ENCODE assay signal across 8 cellular contexts in genomic region chr2:70977605-70978205, GRCh38.
DNase-seq lines count a peak whose midpoint lies in the region; ATAC-seq, FAIRE-seq and TF ChIP-seq lines count a peak whose summit lies in the region.

No MANE protein-coding gene starts in this region.

- H3K27me3 ChIP-seq in OCI-LY3 (ENCODE audit: low read depth, low read length) = peaks cover 9% of the 10 kb centered on the region; the same call in 1 of the 2 replicates

- H3K36me3 Mint-ChIP-seq in dendritic cell treated with granulocyte-macrophage colony-stimulating factor and Interleukin-4, amounts not matched to agents 40 ng/mL and 50 ng/mL, for 4 days (ENCODE audit: low read depth) = peaks cover 6% of the 10 kb centered on the region
- no peaks in the 10 kb centered on the region for H3K36me3 Mint-ChIP-seq in memory B cell

- no peaks in the 10 kb centered on the region for H3K9me3 ChIP-seq in OCI-LY3 (ENCODE audit: insufficient read depth, low read length)

- H3K4me3 Mint-ChIP-seq in dendritic cell treated with granulocyte-macrophage colony-stimulating factor and Interleukin-4, amounts not matched to agents 40 ng/mL and 50 ng/mL, for 4 days = peak overlapping the region; percentile 84
- H3K4me3 Mint-ChIP-seq in memory B cell = peak overlapping the region; percentile 94

- peaks cover 29% of the 10 kb centered on the region for H3K27me3 Mint-ChIP-seq in dendritic cell treated with granulocyte-macrophage colony-stimulating factor and Interleukin-4, amounts not matched to agents 40 ng/mL and 50 ng/mL, for 4 days
- H3K27me3 Mint-ChIP-seq in memory B cell = peaks cover 2% of the 10 kb centered on the region

- H3K9ac ChIP-seq in OCI-LY3 (ENCODE audit: low read length) = peak overlapping the region; percentile 62; the same call in 1 of the 2 replicates

- H3K4me1 Mint-ChIP-seq in dendritic cell treated with granulocyte-macrophage colony-stimulating factor and Interleukin-4, amounts not matched to agents 40 ng/mL and 50 ng/mL, for 4 days (ENCODE audit: low read depth) = peaks cover 17% of the 10 kb centered on the region
- peaks cover 10% of the 10 kb centered on the region for H3K4me1 Mint-ChIP-seq in memory B cell

- no peaks in the 10 kb centered on the region for H3K9me3 Mint-ChIP-seq in dendritic cell treated with granulocyte-macrophage colony-stimulating factor and Interleukin-4, amounts not matched to agents 40 ng/mL and 50 ng/mL, for 4 days
- no peaks in the 10 kb centered on the region for H3K9me3 Mint-ChIP-seq in memory B cell

- H3K36me3 ChIP-seq in OCI-LY3 (replicated peaks; ENCODE audit: low read depth, low read length) = no peaks in the 10 kb centered on the region

- peak; percentile 55 for FAIRE-seq in urothelium cell line (lab: Jason Lieb, UNC)

- peak overlapping the region; percentile 82 for H2AFZ ChIP-seq in OCI-LY3 (ENCODE audit: low read depth, low read length)

- no peaks in the 10 kb centered on the region for H3K79me2 ChIP-seq in OCI-LY3 (ENCODE audit: low read length)

- H3K4me1 ChIP-seq in OCI-LY3 (ENCODE audit: low read length) = peaks cover 13% of the 10 kb centered on the region

- H3K27ac Mint-ChIP-seq in dendritic cell treated with granulocyte-macrophage colony-stimulating factor and Interleukin-4, amounts not matched to agents 40 ng/mL and 50 ng/mL, for 4 days = peak overlapping the region; percentile 77
- peak overlapping the region; percentile 93 for H3K27ac Mint-ChIP-seq in memory B cell

- H3K4me3 ChIP-seq in OCI-LY3 (ENCODE audit: low read length) = peak overlapping the region; percentile 80

- ATAC-seq in memory B cell (ENCODE audit: low read depth) = peak; percentile 54
- no peak for ATAC-seq in GM19351 (IDR thresholded peaks at IDR 0.05; ENCODE audit: unreplicated experiment)

- H3K27ac ChIP-seq in OCI-LY3 (ENCODE audit: low read length) = no peak overlapping the region

- H4K20me1 ChIP-seq in OCI-LY3 (ENCODE audit: insufficient read depth, low read length) = no peaks in the 10 kb centered on the region

- intact Hi-C loops in dendritic cell treated with granulocyte-macrophage colony-stimulating factor and Interleukin-4, amounts not matched to agents 40 ng/mL and 50 ng/mL, for 4 days (cut with micrococcal nuclease) = loop anchor here (1.0 kb wide), 1 partner anchor 12 kb away; no protein-coding TSS in a partner anchor

- peak; percentile 33 for DNase-seq in stimulated activated CD4-positive, alpha-beta T cell treated with anti-CD3 and anti-CD28 coated beads, Interleukin-1b, Interleukin-23, amount 100 ng/mL, for 48 hours
- no peak for DNase-seq in stimulated activated CD4-positive, alpha-beta T cell treated with anti-CD3 and anti-CD28 coated beads, Interleukin-12 subunit alpha, Interleukin-12 subunit beta, amount 100 ng/mL, for 4 hours
- DNase-seq in memory B cell (ENCODE audit: low spot score in 2 of 2) = no peak
- no peak for DNase-seq in urothelium cell line (ENCODE audit: low spot score)
- no peak for DNase-seq in NCI-H524 (lab: John Stamatoyannopoulos, UW)

- H3K4me2 ChIP-seq in OCI-LY3 (ENCODE audit: low read length) = peak overlapping the region; percentile 97

- no peak; the same call in 1 of the 2 replicates for TF ChIP-seq CTCF in OCI-LY3 (IDR thresholded peaks at IDR 0.05; ENCODE audit: low read depth, low read length)
